In genomic region chr2:219439518-219439917, GRCh38 we compare ENCODE assay signal across 20 cellular contexts. TPM values are rescaled to one million over a fixed set of nuclear protein-coding genes. Genes with fewer than 3 reads are reported as not detected.
"Had no signal": no experiment of that assay in that cellular context is flagged by ENCODE, and none has a peak within 500 bp of the region (broad histone marks: within the 10 kb centered on the region; RNA-seq: fewer than 3 reads in every experiment).

No MANE protein-coding gene starts in this region.

- H3K36me3 ChIP-seq: adrenal gland, cardiac muscle cell, right lobe of liver, tibial nerve had no signal

- H3K27ac ChIP-seq: adrenal gland, cardiac muscle cell, foreskin keratinocyte, right lobe of liver, tibial nerve had no signal

- H3K9me3 Mint-ChIP-seq: activated naive CD4-positive, alpha-beta T cell treated with anti-CD3 and anti-CD28 coated beads, Interleukin-2, amount 50 U/mL, for 24 hours; naive thymus-derived CD8-positive, alpha-beta T cell; stimulated activated effector memory CD8-positive, alpha-beta T cell treated with anti-CD3 and anti-CD28 coated beads, Interleukin-12 subunit alpha, Interleukin-12 subunit beta, amount 100 ng/mL, for 72 hours; WTC11 had no signal

- H3K4me3 Mint-ChIP-seq: activated CD8-positive, alpha-beta T cell treated with anti-CD3 and anti-CD28 coated beads, Interleukin-2, amount 10 ng/mL, durations not matched to agents 7 days and 5 days; activated naive CD4-positive, alpha-beta T cell treated with anti-CD3 and anti-CD28 coated beads, Interleukin-2, amount 50 U/mL, for 24 hours; stimulated activated effector memory CD8-positive, alpha-beta T cell treated with anti-CD3 and anti-CD28 coated beads, Interleukin-12 subunit alpha, Interleukin-12 subunit beta, amount 100 ng/mL, for 72 hours; WTC11 had no signal

- H3K27ac Mint-ChIP-seq: activated CD8-positive, alpha-beta T cell treated with anti-CD3 and anti-CD28 coated beads, Interleukin-2, amount 10 ng/mL, durations not matched to agents 7 days and 5 days; activated naive CD4-positive, alpha-beta T cell treated with anti-CD3 and anti-CD28 coated beads, Interleukin-2, amount 50 U/mL, for 24 hours; stimulated activated effector memory CD8-positive, alpha-beta T cell treated with anti-CD3 and anti-CD28 coated beads, Interleukin-12 subunit alpha, Interleukin-12 subunit beta, amount 100 ng/mL, for 72 hours; WTC11 had no signal

- DNase-seq: activated CD4-positive, alpha-beta T cell treated with anti-CD3 and anti-CD28 coated beads for 48 hours; activated CD8-positive, alpha-beta memory T cell treated with anti-CD3 and anti-CD28 coated beads, Interleukin-2, amount 50 U/mL, for 4 hours; activated CD8-positive, alpha-beta T cell treated with anti-CD3 and anti-CD28 coated beads, Interleukin-2, amount 10 ng/mL, durations not matched to agents 7 days and 5 days; activated effector memory CD4-positive, alpha-beta T cell treated with anti-CD3 and anti-CD28 coated beads, Interleukin-2, amount 50 U/mL, for 16 hours; activated T-cell treated with anti-CD3 and anti-CD28 coated beads, Interleukin-2, amount 50 U/mL, for 48 hours; adrenal gland; foreskin keratinocyte; head of caudate nucleus; left cardiac atrium; midbrain; naive thymus-derived CD8-positive, alpha-beta T cell; right lobe of liver; T-helper 2 cell had no signal

- H3K27me3 ChIP-seq: cardiac muscle cell had no signal

- H3K4me3 ChIP-seq: adrenal gland, cardiac muscle cell, lung, right lobe of liver, tibial nerve had no signal

- H3K36me3 Mint-ChIP-seq: activated naive CD4-positive, alpha-beta T cell treated with anti-CD3 and anti-CD28 coated beads, Interleukin-2, amount 50 U/mL, for 24 hours; naive thymus-derived CD8-positive, alpha-beta T cell; stimulated activated effector memory CD8-positive, alpha-beta T cell treated with anti-CD3 and anti-CD28 coated beads, Interleukin-12 subunit alpha, Interleukin-12 subunit beta, amount 100 ng/mL, for 72 hours; WTC11 had no signal

- H3K9me3 ChIP-seq: adrenal gland, right lobe of liver, tibial nerve had no signal

RNA-seq across cellular contexts. Expression of gene DES, which starts 21.3 kb away (rescaled TPM):
- total RNA-seq: activated CD8-positive, alpha-beta T cell treated with anti-CD3 and anti-CD28 coated beads, Interleukin-2, amount 10 ng/mL, durations not matched to agents 7 days and 5 days; endothelial cell of umbilical vein; foreskin keratinocyte; naive thymus-derived CD8-positive, alpha-beta T cell had no signal
- polyA plus RNA-seq: endothelial cell of umbilical vein; naive thymus-derived CD8-positive, alpha-beta T cell had no signal
